In genomic region chr14:23284654-23285529, GRCh38 we compare ENCODE assay signal across 9 cellular contexts. TPM values are rescaled to one million over a fixed set of nuclear protein-coding genes. Genes with fewer than 3 reads are reported as not detected.
DNase-seq lines count a peak whose midpoint lies in the region; ATAC-seq and TF ChIP-seq lines count a peak whose summit lies in the region.
"Had no signal": no experiment of that assay in that cellular context is flagged by ENCODE, and none has a peak within 500 bp of the region (broad histone marks: within the 10 kb centered on the region; RNA-seq: fewer than 3 reads in every experiment).

No MANE protein-coding gene starts in this region.

- peaks cover 0 to 3% of the 10 kb centered on the region in 2 donors for H3K36me3 Mint-ChIP-seq in CD14-positive monocyte
- H3K36me3 Mint-ChIP-seq in activated naive CD8-positive, alpha-beta T cell, result peaks cover 2% of the 10 kb centered on the region

- DNase-seq in CD14-positive monocyte (ENCODE audit: low spot score) (no peak), HL-60 (ENCODE audit: low read depth in 1 of 2, low spot score in 1 of 2) (peak in 1 of 2 experiments; percentile 21), hepatocyte (ENCODE audit: low spot score) (peak; percentile 28), mesenteric fat pad (ENCODE audit: low spot score) (no peak)

- H3K9me3 ChIP-seq in hepatocyte (ENCODE audit: low read depth), result no peaks in the 10 kb centered on the region

- no peaks in the 10 kb centered on the region for H3K36me3 ChIP-seq in hepatocyte (replicated peaks; ENCODE audit: insufficient read depth, low read depth)

- H3K4me1 Mint-ChIP-seq in CD14-positive monocyte, result peaks cover 24% of the 10 kb centered on the region
- H3K4me1 Mint-ChIP-seq in activated naive CD8-positive, alpha-beta T cell (ENCODE audit: low read depth), result peaks cover 30% of the 10 kb centered on the region

- peak overlapping the region; percentile 84 to 94 (median 91) for H3K27ac Mint-ChIP-seq in CD14-positive monocyte
- H3K27ac Mint-ChIP-seq in activated naive CD8-positive, alpha-beta T cell, result peak overlapping the region; percentile 95

- no peaks in the 10 kb centered on the region for H4K20me1 ChIP-seq in hepatocyte (ENCODE audit: insufficient read depth, poor library complexity, severe bottlenecking)

- no peak for TF ChIP-seq CTCF in CD14-positive monocyte (IDR thresholded peaks at IDR 0.05)
- no peak for TF ChIP-seq CTCF in HL-60 (IDR thresholded peaks at IDR 0.05; ENCODE audit: insufficient read depth, low read length)
- TF ChIP-seq CTCF in hepatocyte (IDR thresholded peaks at IDR 0.05; ENCODE audit: poor library complexity), result no peak

- H3K4me2 ChIP-seq in hepatocyte, result peak overlapping the region; percentile 88

- H3K4me3 ChIP-seq in HL-60 (replicated peaks; ENCODE audit: insufficient read depth, low read length) (peak overlapping the region; percentile 85), hepatocyte (peak overlapping the region; percentile 69), skin epidermis (peak overlapping the region; percentile 61 to 99 (median 84))

- peaks cover 50% of the 10 kb centered on the region for H3K79me2 ChIP-seq in hepatocyte

- H3K27ac ChIP-seq in HL-60 (replicated peaks) (peak overlapping the region; percentile 76), hepatocyte (peak overlapping the region; percentile 92), skin epidermis (peak overlapping the region; percentile 82 to 97 (median 90))

- peaks cover 11% of the 10 kb centered on the region for H3K4me1 ChIP-seq in hepatocyte (ENCODE audit: insufficient read depth)

- peak overlapping the region; percentile 98 to 99 for H3K4me3 Mint-ChIP-seq in CD14-positive monocyte
- H3K4me3 Mint-ChIP-seq in activated naive CD8-positive, alpha-beta T cell, result peak overlapping the region; percentile 93

- intact Hi-C loops in CD14-positive monocyte (cut with micrococcal nuclease), result loop anchor here (5.0 to 10.0 kb wide), 2 partner anchors 37 to 190 kb away; partner anchors contain the start of genes ACIN1 (in 1 of the 2), C14orf119 (in 1 of the 2) and PABPN1 (in 1 of the 2)

- ATAC-seq in GM19351 (IDR thresholded peaks at IDR 0.05; ENCODE audit: unreplicated experiment) (no peak), GM21825 (IDR thresholded peaks at IDR 0.05; ENCODE audit: unreplicated experiment) (no peak)

- H3K27me3 Mint-ChIP-seq in CD14-positive monocyte (ENCODE audit: low read depth in 3 of 3), result peaks cover 0 to 2% (median 0%) of the 10 kb centered on the region in 3 donors
- no peaks in the 10 kb centered on the region for H3K27me3 Mint-ChIP-seq in activated naive CD8-positive, alpha-beta T cell

- no peaks in the 10 kb centered on the region for H3K27me3 ChIP-seq in HL-60 (ENCODE audit: insufficient read depth, poor library complexity, severe bottlenecking)
- H3K27me3 ChIP-seq in hepatocyte, result no peaks in the 10 kb centered on the region

- H2AFZ ChIP-seq in hepatocyte, result peak overlapping the region; percentile 85

- no peaks in the 10 kb centered on the region for H3K9me3 Mint-ChIP-seq in CD14-positive monocyte
- no peaks in the 10 kb centered on the region for H3K9me3 Mint-ChIP-seq in activated naive CD8-positive, alpha-beta T cell (ENCODE audit: low read depth)

- WGBS in hepatocyte (ENCODE audit: low lambda C conversion rate, missing lambda C conversion rate), result 37% methylated on average over 9 of the region's 9 CpGs

- H3K9me2 ChIP-seq in hepatocyte (replicated peaks; ENCODE audit: insufficient read depth), result no peaks in the 10 kb centered on the region

RNA-seq across cellular contexts. Expression of gene HOMEZ, which starts 1.0 kb away (rescaled TPM):
- 1 to 10 TPM; 4.1 to 5.4 TPM for polyA plus RNA-seq in CD14-positive monocyte
- total RNA-seq in hepatocyte, result 8.2 and 9.4 TPM in 2 replicates
- polyA plus RNA-seq in hepatocyte, result 6.3 and 11.2 TPM in 2 replicates
- 6.8 TPM for total RNA-seq in mesenteric fat pad

RNA-seq across cellular contexts. Expression of gene PPP1R3E, which starts 17.8 kb away (rescaled TPM):
- polyA plus RNA-seq in CD14-positive monocyte (under 1 TPM; 0.81 to 0.88 TPM), hepatocyte (4.6 and 4.8 TPM in 2 replicates)
- total RNA-seq in hepatocyte (3.9 and 6.1 TPM in 2 replicates), mesenteric fat pad (8.0 TPM)

RNA-seq across cellular contexts. Expression of gene BCL2L2, which starts 21.7 kb away (rescaled TPM):
- polyA plus RNA-seq in CD14-positive monocyte (1 to 10 TPM in 1 of 2 donors, under 1 TPM in 1; 0.90 to 1.4 TPM), hepatocyte (4.3 and 6.5 TPM in 2 replicates)
- total RNA-seq in hepatocyte (20.8 and 26.4 TPM in 2 replicates), mesenteric fat pad (60.1 TPM)

RNA-seq across cellular contexts. Expression of gene PABPN1, which starts 36.4 kb away (rescaled TPM):
- polyA plus RNA-seq in CD14-positive monocyte (10 to 100 TPM; 54.4 to 64.6 TPM), hepatocyte (213 and 245 TPM in 2 replicates)
- total RNA-seq in hepatocyte (94.1 and 116 TPM in 2 replicates), mesenteric fat pad (129 TPM)

RNA-seq across cellular contexts. Expression of gene RNF212B, which starts 47.2 kb away (rescaled TPM):
- polyA plus RNA-seq in CD14-positive monocyte (not detected), hepatocyte (1.2 TPM in 1 of 2 replicates, not detected in the other)
- total RNA-seq in hepatocyte (0.17 and 1.2 TPM in 2 replicates), mesenteric fat pad (not detected)
- total RNA-seq: M059J had no signal
